ENCODE assay signal across 14 cellular contexts in the genomic region with DNA sequence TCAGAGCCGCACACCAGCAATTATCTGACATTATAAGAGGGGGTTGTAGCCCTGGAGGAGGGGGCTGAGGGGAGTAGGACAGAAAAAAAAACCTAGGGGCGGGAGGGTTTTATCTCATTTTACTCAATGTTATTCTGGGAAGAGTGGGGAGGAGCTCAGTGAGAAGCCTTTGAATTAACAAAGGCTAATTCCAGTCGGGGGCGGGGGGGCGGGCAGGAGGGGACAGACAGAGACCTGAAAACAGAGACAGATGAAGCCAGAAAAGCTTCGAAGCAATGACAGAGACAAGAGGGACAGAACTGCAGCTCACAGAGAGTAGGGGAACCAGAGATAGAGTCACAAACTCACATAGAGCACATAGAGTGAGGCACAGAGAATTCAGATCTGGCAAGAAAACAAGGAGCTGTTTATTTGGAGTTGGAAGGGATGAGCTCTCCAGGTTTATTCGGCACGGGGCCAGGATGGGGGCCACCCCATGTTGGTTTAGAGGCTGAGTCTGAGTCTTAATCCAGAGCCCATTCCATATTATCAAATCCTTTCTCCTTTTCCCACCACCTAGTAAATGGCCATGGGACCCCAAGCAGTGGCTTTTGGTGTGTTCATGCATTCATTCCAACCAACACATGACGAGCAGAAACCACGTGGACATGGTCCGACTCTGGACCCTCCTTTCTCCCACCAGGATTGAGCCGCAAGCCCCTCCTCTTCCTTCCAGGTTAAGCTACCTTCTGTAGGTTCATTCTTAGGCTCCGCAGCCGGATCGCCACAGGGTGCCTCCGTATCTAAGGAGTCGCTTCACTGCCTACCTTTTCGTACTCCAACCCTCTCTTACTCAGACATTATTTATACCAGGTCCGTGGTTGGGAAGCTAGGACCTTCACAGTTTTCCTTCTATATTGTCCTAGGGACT.
"Had no signal": no experiment of that assay in that cellular context is flagged by ENCODE, and none has a peak within 500 bp of the region (broad histone marks: within the 10 kb centered on the region; RNA-seq: fewer than 3 reads in every experiment).

No MANE protein-coding gene starts in this region.

- H3K9me3 ChIP-seq: heart left ventricle, tibial artery had no signal

- ATAC-seq: heart left ventricle; left cardiac atrium; naive thymus-derived CD4-positive, alpha-beta T cell; right cardiac atrium had no signal

- H3K36me3 ChIP-seq: heart left ventricle, tibial artery had no signal

- H3K27ac ChIP-seq: heart left ventricle, tibial artery had no signal

- H3K27ac Mint-ChIP-seq: activated CD4-positive, alpha-beta memory T cell treated with anti-CD3 and anti-CD28 coated beads, Interleukin-2, amount 10 ng/mL, durations not matched to agents 7 days and 5 days; activated naive CD8-positive, alpha-beta T cell treated with anti-CD3 and anti-CD28 coated beads for 36 hours; T-helper 2 cell treated with Interferon-gamma antibody and Interleukin-4, amounts not matched to agents 5 μg/mL and 100 μg/mL, for 36 hours had no signal

- FAIRE-seq: bronchial epithelial cell, frontal cortex had no signal

- H3K4me3 ChIP-seq: heart left ventricle, smooth muscle cell, tibial artery had no signal

- H3K4me3 Mint-ChIP-seq: activated CD4-positive, alpha-beta memory T cell treated with anti-CD3 and anti-CD28 coated beads, Interleukin-2, amount 10 ng/mL, durations not matched to agents 7 days and 5 days; activated naive CD8-positive, alpha-beta T cell treated with anti-CD3 and anti-CD28 coated beads for 36 hours; naive thymus-derived CD4-positive, alpha-beta T cell; T-helper 2 cell treated with Interferon-gamma antibody and Interleukin-4, amounts not matched to agents 5 μg/mL and 100 μg/mL, for 36 hours had no signal

- H3K9me3 Mint-ChIP-seq: activated CD4-positive, alpha-beta memory T cell treated with anti-CD3 and anti-CD28 coated beads, Interleukin-2, amount 10 ng/mL, durations not matched to agents 7 days and 5 days; activated naive CD8-positive, alpha-beta T cell treated with anti-CD3 and anti-CD28 coated beads for 36 hours; T-helper 2 cell treated with Interferon-gamma antibody and Interleukin-4, amounts not matched to agents 5 μg/mL and 100 μg/mL, for 36 hours had no signal

- DNase-seq: activated CD4-positive, alpha-beta memory T cell treated with anti-CD3 and anti-CD28 coated beads, Interleukin-2, amount 10 ng/mL, durations not matched to agents 7 days and 5 days; activated gamma-delta T cell treated with Interleukin-2 at 50 U/mL for 16 hours; activated naive CD8-positive, alpha-beta T cell treated with anti-CD3 and anti-CD28 coated beads for 36 hours; activated T-cell treated with anti-CD3 and anti-CD28 coated beads, Interleukin-2, amount 50 U/mL, for 48 hours; aorta; heart left ventricle; left cardiac atrium; naive thymus-derived CD4-positive, alpha-beta T cell; right cardiac atrium; tibial artery had no signal

- H3K4me2 ChIP-seq: smooth muscle cell had no signal
